25 cellular contexts compared by ENCODE assay signal in the genomic region with DNA sequence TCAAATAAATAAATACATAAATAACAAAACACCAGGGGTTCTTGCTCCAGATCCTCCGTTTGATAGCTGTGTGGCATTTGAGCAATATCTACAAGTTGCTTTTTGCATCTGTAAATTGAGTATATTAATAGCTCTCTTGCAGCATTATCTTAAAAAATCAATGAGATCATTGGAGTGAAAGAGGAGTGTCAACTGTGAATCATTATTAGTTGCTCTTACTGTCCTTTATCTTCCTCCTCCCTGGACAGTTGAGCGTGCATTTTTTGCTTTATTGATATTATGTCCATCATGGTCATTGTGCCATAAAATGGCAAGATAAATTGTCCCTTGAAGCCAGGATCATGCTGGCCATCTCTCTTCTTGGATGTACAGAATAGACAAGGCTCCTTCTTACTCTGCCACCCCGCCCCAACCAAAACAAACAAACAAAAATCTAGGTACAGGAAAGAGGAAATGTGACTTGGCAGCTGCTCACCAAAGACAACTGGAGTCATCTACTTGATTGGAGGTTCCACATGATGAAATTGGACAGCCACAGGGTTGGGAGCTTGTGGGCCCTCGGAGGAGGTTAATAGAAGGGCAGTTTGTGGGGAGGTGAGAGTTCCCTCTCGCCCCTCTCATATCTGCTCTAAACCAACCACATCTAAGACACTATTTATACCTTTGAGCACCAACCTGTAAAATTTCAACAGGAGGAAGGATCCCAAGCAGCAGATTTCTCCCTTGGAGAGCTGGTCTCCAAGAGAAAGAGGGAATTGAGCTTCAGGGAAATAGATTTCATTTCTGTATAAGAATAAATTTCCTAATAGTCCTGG.
A peak's percentile ranks its signal among the peaks of the same experiment; 100 is the strongest.
DNase-seq lines count a peak whose midpoint lies in the region; ATAC-seq and TF ChIP-seq lines count a peak whose summit lies in the region.
"Had no signal": no experiment of that assay in that cellular context is flagged by ENCODE, and none has a peak within 500 bp of the region (broad histone marks: within the 10 kb centered on the region; RNA-seq: fewer than 3 reads in every experiment).

No MANE protein-coding gene starts in this region.

- no peaks in the 10 kb centered on the region for H3K79me2 ChIP-seq in PC-9 (ENCODE audit: low read depth)
- H3K79me2 ChIP-seq in mammary epithelial cell (ENCODE audit: insufficient read depth, low read length), result no peaks in the 10 kb centered on the region

- H2AFZ ChIP-seq in PC-9, result no peak overlapping the region
- H2AFZ ChIP-seq in mammary epithelial cell (ENCODE audit: low read depth, low read length), result no peak overlapping the region

- ATAC-seq in HG02981 (IDR thresholded peaks at IDR 0.05; ENCODE audit: unreplicated experiment), result no peak
- ATAC-seq: psoas muscle had no signal

- peaks cover 16% of the 10 kb centered on the region; the same call in 1 of the 2 replicates for H3F3A ChIP-seq in PC-9 (ENCODE audit: insufficient read depth, low read depth)

- 97% methylated on average over 5 of the region's 5 CpGs for WGBS in mammary epithelial cell (ENCODE audit: low coverage, missing lambda C conversion rate)

- H3K9me3 ChIP-seq in PC-9 (ENCODE audit: insufficient read depth, low read depth) (no peaks in the 10 kb centered on the region), mammary epithelial cell (replicated peaks; ENCODE audit: insufficient read depth, low read length) (no peaks in the 10 kb centered on the region)
- H3K9me3 ChIP-seq: adrenal gland, psoas muscle, tibial nerve had no signal

- POLR2A ChIA-PET in PC-9 (lab: Charles Lee; ENCODE audit: unreplicated experiment), result no interaction called here

- no TSS peak for BruUV-seq in PC-9 (replicated peaks; lab: Mats Ljungman, UMichigan)
- BruUV-seq in mammary epithelial cell (replicated peaks; lab: Mats Ljungman, UMichigan), result no TSS peak

- H4K20me1 ChIP-seq in PC-9 (ENCODE audit: insufficient read depth), result no peaks in the 10 kb centered on the region
- no peaks in the 10 kb centered on the region for H4K20me1 ChIP-seq in mammary epithelial cell (ENCODE audit: insufficient read depth, low read length)

- CTCF ChIA-PET in PC-9 (lab: Charles Lee) (interaction anchor here (0.7 kb wide), 1 partner anchor 62 kb away, joined by 3 read pairs; no protein-coding TSS in a partner anchor), mammary epithelial cell (lab: Charles Lee; ENCODE audit: low non-redundant PET) (no interaction called here)

- intact Hi-C loops in PC-9 (cut with micrococcal nuclease; ENCODE audit: unreplicated experiment) (loop anchor here (10.0 kb wide), 1 partner anchor 1712 kb away; no protein-coding TSS in a partner anchor), mammary epithelial cell (cut with micrococcal nuclease) (loop anchor here (10.0 kb wide), 1 partner anchor 1722 kb away; no protein-coding TSS in a partner anchor)

- dilution Hi-C loops in mammary epithelial cell (cut with HindIII; ENCODE audit: low sequenced_read_pairs), result no loop called here

- H3K27me3 ChIP-seq in PC-9 (ENCODE audit: insufficient read depth, low read depth), result no peaks in the 10 kb centered on the region
- H3K27me3 ChIP-seq in mammary epithelial cell (ENCODE audit: insufficient read depth, low read length), result no peaks in the 10 kb centered on the region
- H3K27me3 ChIP-seq: adrenal gland, tibial nerve had no signal

- peak overlapping the region; percentile 46; the same call in 1 of the 2 replicates for H3K4me2 ChIP-seq in PC-9
- no peak overlapping the region for H3K4me2 ChIP-seq in mammary epithelial cell (ENCODE audit: insufficient read depth, low read depth, low read length)

- TF ChIP-seq CTCF in NB4 (IDR thresholded peaks at IDR 0.05; ENCODE audit: low read depth, low read length), result no peak
- TF ChIP-seq CTCF in PC-9 (conservative IDR thresholded peaks at IDR 0.05), result no peak
- TF ChIP-seq CTCF in mammary epithelial cell (conservative IDR thresholded peaks at IDR 0.05 in 1 of 2, IDR thresholded peaks at IDR 0.05 in 1 of 2; ENCODE audit: extremely low read depth in 1 of 2, insufficient read depth in 1 of 2, low read depth in 1 of 2, low read length in 2 of 2), result no peak

- H3K9ac ChIP-seq in mammary epithelial cell (ENCODE audit: insufficient read depth, low read length), result no peak overlapping the region

- H3K27ac ChIP-seq in PC-9 (peak overlapping the region; percentile 38), mammary epithelial cell (ENCODE audit: insufficient read depth, low read depth, low read length) (no peak overlapping the region)
- H3K27ac ChIP-seq: adrenal gland, psoas muscle, RWPE1, tibial nerve had no signal

- DNase-seq in Caki2 (ENCODE audit: low read depth) (peak; percentile 94), NB4 (ENCODE audit: low read depth) (peak; percentile 5), PC-9 (peak in 1 of 2 experiments; percentile 42), mammary epithelial cell (peak; percentile 13), T-helper 9 cell (no peak), SHP77 treated with DMSO at 0.1 percent for 48 hours (lab: John Stamatoyannopoulos, UW) (no peak)
- DNase-seq: activated CD4-positive, alpha-beta memory T cell treated with anti-CD3 and anti-CD28 coated beads for 36 hours; activated CD4-positive, alpha-beta T cell treated with anti-CD3 and anti-CD28 coated beads for 1 hour; activated naive CD4-positive, alpha-beta T cell treated with Interleukin-2 at 50 U/mL for 16 hours; adrenal gland; DMS153; HCEC 1CT; hypothalamus; left cardiac atrium; NCI-H2029 treated with DMSO at 0.1 percent for 48 hours; NCI-H524; NK-92 treated with Interleukin-12 subunit alpha and Interleukin-12 subunit beta, amount 100 ng/mL, for 24 hours; occipital lobe; psoas muscle; stimulated activated CD4-positive, alpha-beta T cell treated with anti-CD3 and anti-CD28 coated beads, Interleukin-12 subunit alpha, Interleukin-12 subunit beta, amount 100 ng/mL, for 4 hours; stimulated activated CD4-positive, alpha-beta T cell treated with anti-CD3 and anti-CD28 coated beads, Interleukin-4, amount 100 ng/mL, for 1 hour; T-helper 1 cell had no signal

- H3K9me2 ChIP-seq in PC-9 (ENCODE audit: insufficient read depth), result no peaks in the 10 kb centered on the region

- no peak overlapping the region for H3K4me3 ChIP-seq in NB4 (ENCODE audit: low read depth, low read length)
- no peak overlapping the region for H3K4me3 ChIP-seq in PC-9
- H3K4me3 ChIP-seq in mammary epithelial cell (replicated peaks in 1 of 3; ENCODE audit: insufficient read depth in 1 of 3, low read depth in 2 of 3, low read length in 3 of 3), result no peak overlapping the region
- H3K4me3 ChIP-seq: adrenal gland, psoas muscle, tibial nerve had no signal

- in situ Hi-C loops in Caki2 (cut with HindIII; ENCODE audit: low pct_unique_long_range_greater_than_20kb, low sequenced_read_pairs), result no loop called here
- in situ Hi-C loops in mammary epithelial cell (cut with MboI; ENCODE audit: low sequenced_read_pairs in 2 of 2), result loop anchor here (5.0 to 10.0 kb wide), 3 partner anchors 195 to 222 kb away; no protein-coding TSS in a partner anchor

- H3K4me1 ChIP-seq in PC-9 (replicated peaks; ENCODE audit: insufficient read depth) (peaks cover 17% of the 10 kb centered on the region), mammary epithelial cell (ENCODE audit: insufficient read depth, low read length) (no peaks in the 10 kb centered on the region)
- H3K4me1 ChIP-seq: adrenal gland, psoas muscle, tibial nerve had no signal

- TF ChIP-seq POLR2A in NB4 (IDR thresholded peaks at IDR 0.05; ENCODE audit: extremely low read depth, insufficient read length), result no peak

- H3K36me3 ChIP-seq in PC-9 (ENCODE audit: low read depth) (no peaks in the 10 kb centered on the region), mammary epithelial cell (ENCODE audit: insufficient read depth, low read length) (no peaks in the 10 kb centered on the region)
- H3K36me3 ChIP-seq: adrenal gland, tibial nerve had no signal

Comparison
In these comparisons a context has a peak if more than half of its experiments do, and no peak if none do; other contexts are left out.
1. DNase-seq: peak in Caki2 (single experiment), NB4 (single experiment) and mammary epithelial cell (single experiment); none in T-helper 9 cell (single experiment) and SHP77 treated with DMSO at 0.1 percent for 48 hours (single experiment).